ENCODE assay signal across 8 cellular contexts in genomic region chr19:12881172-12881808, GRCh38. TPM values are rescaled to one million over a fixed set of nuclear protein-coding genes. Genes with fewer than 3 reads are reported as not detected.
DNase-seq lines count a peak whose midpoint lies in the region; TF ChIP-seq lines count a peak whose summit lies in the region.

Gene DNASE2 (minus strand): TSS chr19:12881449. CDS start chr19:12881375, 74 bp downstream.

- H3K27me3 ChIP-seq in H7 (ENCODE audit: control insufficient read depth, insufficient read depth, low read length) (peaks cover 41% of the 10 kb centered on the region), MG63 (peaks cover 23% of the 10 kb centered on the region), neural progenitor cell (peaks cover 51% of the 10 kb centered on the region)

- TF ChIP-seq CTCF in foreskin fibroblast (IDR thresholded peaks at IDR 0.05; ENCODE audit: low read depth, low read length) (no peak), neural progenitor cell (IDR thresholded peaks at IDR 0.05) (no peak)

- peak within 1 kb of the TSS; percentile 40 for H2AFZ ChIP-seq in neural progenitor cell (replicated peaks)

- no peaks in the 10 kb centered on the region for H3K79me2 ChIP-seq in neural progenitor cell (ENCODE audit: low read depth)

- H3K4me1 ChIP-seq in neural progenitor cell, result peaks cover 3% of the 10 kb centered on the region

- peaks cover 3% of the 10 kb centered on the region for H3K36me3 Mint-ChIP-seq in neural progenitor cell

- H3K4me1 Mint-ChIP-seq in neural progenitor cell, result peaks cover 10% of the 10 kb centered on the region

- peak within 1 kb of the TSS; percentile 78 for H3K4me2 ChIP-seq in neural progenitor cell

- H3K9ac ChIP-seq in neural progenitor cell, result peak within 1 kb of the TSS; percentile 16

- H3K4me3 ChIP-seq in H7 (ENCODE audit: insufficient read depth, low read depth, low read length) (peak within 1 kb of the TSS; percentile 80), MG63 (peak within 1 kb of the TSS; percentile 46), foreskin fibroblast (ENCODE audit: low read depth in 1 of 2, low read length in 2 of 2) (peak within 1 kb of the TSS; percentile 87 to 92), neural progenitor cell (peak within 1 kb of the TSS; percentile 64)

- peak within 1 kb of the TSS; percentile 85 for H3K4me3 Mint-ChIP-seq in neural progenitor cell

- no peak within 1 kb of the TSS for H3K27ac ChIP-seq in neural progenitor cell

- peak; percentile 94 for DNase-seq in EL
- DNase-seq in H7, result peak; percentile 98
- peak; percentile 99 for DNase-seq in MG63
- DNase-seq in SIG-M5 treated with dmso at 0.1 percent for 504 hours (lab: John Stamatoyannopoulos, UW; ENCODE audit: unreplicated experiment), result peak; percentile 94
- DNase-seq in activated gamma-delta T cell treated with anti-CD3 and anti-CD28 coated beads, Interleukin-2, amount 50 U/mL, for 16 hours (ENCODE audit: low read depth), result peak; percentile 72
- DNase-seq in foreskin fibroblast, result peak; percentile 90 to 97
- DNase-seq in neural progenitor cell (ENCODE audit: low spot score), result peak; percentile 97
- DNase-seq in stromal cell of bone marrow (ENCODE audit: low read depth), result peak; percentile 90

- H3K9me3 Mint-ChIP-seq in neural progenitor cell, result peaks cover 6% of the 10 kb centered on the region

- no peaks in the 10 kb centered on the region for H4K20me1 ChIP-seq in neural progenitor cell (ENCODE audit: low read depth)

- no peak within 1 kb of the TSS for H3K27ac Mint-ChIP-seq in neural progenitor cell

- H3F3A ChIP-seq in neural progenitor cell (ENCODE audit: low read depth), result peaks cover 37% of the 10 kb centered on the region

- H3K27me3 Mint-ChIP-seq in neural progenitor cell (ENCODE audit: insufficient read depth, low read depth), result peaks cover 44% of the 10 kb centered on the region

- H3K36me3 ChIP-seq in H7 (replicated peaks; ENCODE audit: control insufficient read depth, insufficient read depth, low read length) (peaks cover 3% of the 10 kb centered on the region), MG63 (no peaks in the 10 kb centered on the region; the same call in 1 of the 2 replicates), neural progenitor cell (no peaks in the 10 kb centered on the region)

- peaks cover 37% of the 10 kb centered on the region for H3K9me3 ChIP-seq in MG63
- peaks cover 3% of the 10 kb centered on the region for H3K9me3 ChIP-seq in neural progenitor cell (ENCODE audit: low read depth)

RNA-seq across cellular contexts. Expression of gene DNASE2, which starts in this region (rescaled TPM):
- 15.3 and 16.8 TPM in 2 replicates for total RNA-seq in H7 (2014; rRNA removed; shearing (Covaris generic))
- total RNA-seq in MG63 (2014; rRNA removed; shearing (Covaris generic); ENCODE audit: low replicate concordance), result 23.1 and 38.1 TPM in 2 replicates
- 8.7 and 16.5 TPM in 2 replicates for total RNA-seq in neural progenitor cell (ENCODE audit: low replicate concordance)
